ENCODE assay signal across 11 cellular contexts in the genomic region with DNA sequence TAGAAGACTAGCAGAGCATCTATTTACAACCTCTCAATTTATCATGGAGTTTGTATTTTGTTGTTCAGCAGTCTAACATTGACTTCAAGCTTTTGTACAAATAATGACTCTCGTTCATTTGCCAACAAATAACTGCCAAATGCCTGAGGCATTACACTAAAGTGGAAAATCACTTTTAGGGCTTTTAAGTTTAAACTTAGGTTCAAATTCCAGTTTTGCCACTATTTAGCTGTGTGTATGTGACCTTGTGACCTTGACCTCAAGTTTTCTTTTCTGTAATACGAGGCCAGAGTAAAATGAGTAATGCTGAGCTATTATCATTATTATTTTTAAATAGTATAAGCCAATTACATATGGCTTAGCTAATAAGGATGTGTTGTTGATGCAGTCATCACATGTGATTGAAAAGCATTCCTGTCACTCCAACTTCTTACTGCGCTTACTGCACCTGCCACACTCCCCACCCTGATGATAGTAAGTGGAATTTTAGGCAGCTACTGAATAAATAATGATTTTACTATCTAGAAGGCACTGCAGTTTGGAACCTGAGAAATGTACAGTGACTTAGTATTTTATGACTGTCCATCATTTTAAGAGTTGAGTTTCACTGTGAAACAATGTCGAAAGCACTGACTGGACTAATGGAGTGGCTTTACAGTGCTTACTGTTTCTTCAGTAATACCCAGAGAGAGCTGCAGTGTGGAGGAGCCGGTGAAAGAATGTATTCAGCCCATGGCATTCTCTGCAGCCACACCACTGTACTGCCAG. TPM values are rescaled to one million over a fixed set of nuclear protein-coding genes. Genes with fewer than 3 reads are reported as not detected.
DNase-seq lines count a peak whose midpoint lies in the region; ATAC-seq lines count a peak whose summit lies in the region.
"Had no signal": no experiment of that assay in that cellular context is flagged by ENCODE, and none has a peak within 500 bp of the region (broad histone marks: within the 10 kb centered on the region; RNA-seq: fewer than 3 reads in every experiment).

No MANE protein-coding gene starts in this region.

- no peak overlapping the region for H3K4me3 Mint-ChIP-seq in activated naive CD8-positive, alpha-beta T cell
- no peak overlapping the region for H3K4me3 Mint-ChIP-seq in activated naive CD8-positive, alpha-beta T cell treated with anti-CD3 and anti-CD28 coated beads for 36 hours
- H3K4me3 Mint-ChIP-seq in activated CD8-positive, alpha-beta T cell treated with anti-CD3 and anti-CD28 coated beads, Interleukin-2, amount 10 ng/mL, durations not matched to agents 7 days and 5 days: no peak overlapping the region

- H3K4me1 Mint-ChIP-seq in activated naive CD8-positive, alpha-beta T cell (ENCODE audit: low read depth): peaks cover 62% of the 10 kb centered on the region
- peaks cover 63% of the 10 kb centered on the region for H3K4me1 Mint-ChIP-seq in activated naive CD8-positive, alpha-beta T cell treated with anti-CD3 and anti-CD28 coated beads for 36 hours
- peaks cover 36% of the 10 kb centered on the region for H3K4me1 Mint-ChIP-seq in activated CD8-positive, alpha-beta T cell treated with anti-CD3 and anti-CD28 coated beads, Interleukin-2, amount 10 ng/mL, durations not matched to agents 7 days and 5 days (ENCODE audit: low read depth)

- POLR2A ChIA-PET in activated CD8-positive, alpha-beta T cell treated with anti-CD3 and anti-CD28 coated beads, Interleukin-2, amount 10 ng/mL, durations not matched to agents 7 days and 5 days (lab: Charles Lee): no interaction called here

- H3K36me3 Mint-ChIP-seq in activated naive CD8-positive, alpha-beta T cell: peaks cover 4% of the 10 kb centered on the region
- H3K36me3 Mint-ChIP-seq in activated naive CD8-positive, alpha-beta T cell treated with anti-CD3 and anti-CD28 coated beads for 36 hours: peaks cover 41% of the 10 kb centered on the region
- H3K36me3 Mint-ChIP-seq in activated CD8-positive, alpha-beta T cell treated with anti-CD3 and anti-CD28 coated beads, Interleukin-2, amount 10 ng/mL, durations not matched to agents 7 days and 5 days (ENCODE audit: low read depth): peaks cover 36% of the 10 kb centered on the region

- peak overlapping the region; percentile 47 for H3K27ac Mint-ChIP-seq in activated naive CD8-positive, alpha-beta T cell
- no peak overlapping the region for H3K27ac Mint-ChIP-seq in activated naive CD8-positive, alpha-beta T cell treated with anti-CD3 and anti-CD28 coated beads for 36 hours
- H3K27ac Mint-ChIP-seq in activated CD8-positive, alpha-beta T cell treated with anti-CD3 and anti-CD28 coated beads, Interleukin-2, amount 10 ng/mL, durations not matched to agents 7 days and 5 days: peak overlapping the region; percentile 18

- no peaks in the 10 kb centered on the region for H3K27me3 Mint-ChIP-seq in activated naive CD8-positive, alpha-beta T cell
- no peaks in the 10 kb centered on the region for H3K27me3 Mint-ChIP-seq in activated naive CD8-positive, alpha-beta T cell treated with anti-CD3 and anti-CD28 coated beads for 36 hours
- H3K27me3 Mint-ChIP-seq in activated CD8-positive, alpha-beta T cell treated with anti-CD3 and anti-CD28 coated beads, Interleukin-2, amount 10 ng/mL, durations not matched to agents 7 days and 5 days (ENCODE audit: low read depth): no peaks in the 10 kb centered on the region

- no peak for DNase-seq in activated naive CD8-positive, alpha-beta T cell treated with anti-CD3 and anti-CD28 coated beads for 36 hours
- no peak for DNase-seq in activated CD8-positive, alpha-beta T cell treated with anti-CD3 and anti-CD28 coated beads, Interleukin-2, amount 10 ng/mL, durations not matched to agents 7 days and 5 days
- peak; percentile 67 for DNase-seq in iris pigment epithelial cell (ENCODE audit: low read depth)
- DNase-seq in superior temporal gyrus (ENCODE audit: extremely low spot score): peak; percentile 40
- DNase-seq in NCI-H1436 treated with DMSO at 0.1 percent for 48 hours (lab: John Stamatoyannopoulos, UW): no peak
- no peak for DNase-seq in NCI-H2081 (lab: John Stamatoyannopoulos, UW)
- DNase-seq: activated effector memory CD4-positive, alpha-beta T cell treated with anti-CD3 and anti-CD28 coated beads, Interleukin-2, amount 50 U/mL, for 16 hours; C1 segment of cervical spinal cord; heart left ventricle had no signal

- CTCF ChIA-PET in activated CD8-positive, alpha-beta T cell treated with anti-CD3 and anti-CD28 coated beads, Interleukin-2, amount 10 ng/mL, durations not matched to agents 7 days and 5 days (lab: Charles Lee): interaction anchor here (0.9 to 1.2 kb wide), 5 partner anchors 15 to 96 kb away, joined by 3 to 5 read pairs (median 4); no protein-coding TSS in a partner anchor

- H3K9me3 Mint-ChIP-seq in activated naive CD8-positive, alpha-beta T cell (ENCODE audit: low read depth): no peaks in the 10 kb centered on the region
- peaks cover 4% of the 10 kb centered on the region for H3K9me3 Mint-ChIP-seq in activated naive CD8-positive, alpha-beta T cell treated with anti-CD3 and anti-CD28 coated beads for 36 hours
- peaks cover 3% of the 10 kb centered on the region for H3K9me3 Mint-ChIP-seq in activated CD8-positive, alpha-beta T cell treated with anti-CD3 and anti-CD28 coated beads, Interleukin-2, amount 10 ng/mL, durations not matched to agents 7 days and 5 days (ENCODE audit: insufficient read depth)

- ATAC-seq in activated CD8-positive, alpha-beta T cell treated with anti-CD3 and anti-CD28 coated beads, Interleukin-2, amount 10 ng/mL, durations not matched to agents 7 days and 5 days: no peak
- no peak for ATAC-seq in GM19455 (IDR thresholded peaks at IDR 0.05; ENCODE audit: unreplicated experiment)

RNA-seq across cellular contexts. Expression of a gene that starts 16.3 kb away (rescaled TPM):
- total RNA-seq in activated naive CD8-positive, alpha-beta T cell treated with anti-CD3 and anti-CD28 coated beads for 36 hours: 10 to 100 TPM; 52.7 to 56.3 TPM
- total RNA-seq in activated CD8-positive, alpha-beta T cell treated with anti-CD3 and anti-CD28 coated beads, Interleukin-2, amount 10 ng/mL, durations not matched to agents 7 days and 5 days: 10 to 100 TPM; 41.0 to 44.0 TPM

RNA-seq across cellular contexts. Expression of a gene that starts 49.1 kb away (rescaled TPM):
- 100 to 1,000 TPM; 132 to 133 TPM for total RNA-seq in activated naive CD8-positive, alpha-beta T cell treated with anti-CD3 and anti-CD28 coated beads for 36 hours
- total RNA-seq in activated CD8-positive, alpha-beta T cell treated with anti-CD3 and anti-CD28 coated beads, Interleukin-2, amount 10 ng/mL, durations not matched to agents 7 days and 5 days: 10 to 100 TPM; 81.7 to 84.3 TPM

Comparison
In these comparisons a context has a peak if more than half of its experiments do, and no peak if none do; other contexts are left out.
1. DNase-seq: peak in iris pigment epithelial cell (single experiment) and superior temporal gyrus (single experiment); none in activated naive CD8-positive, alpha-beta T cell treated with anti-CD3 and anti-CD28 coated beads for 36 hours (single experiment), activated CD8-positive, alpha-beta T cell treated with anti-CD3 and anti-CD28 coated beads, Interleukin-2, amount 10 ng/mL, durations not matched to agents 7 days and 5 days (single experiment), NCI-H1436 treated with DMSO at 0.1 percent for 48 hours (single experiment) and NCI-H2081 (0 of 2).